Comparison of ENCODE assay signal across 8 cellular contexts in genomic region chr6:136551103-136551502, GRCh38. TPM values are rescaled to one million over a fixed set of nuclear protein-coding genes. Genes with fewer than 3 reads are reported as not detected.
DNase-seq lines count a peak whose midpoint lies in the region; ATAC-seq and TF ChIP-seq lines count a peak whose summit lies in the region.

No MANE protein-coding gene starts in this region.

- in situ Hi-C loops in HAP-1 (cut with MboI; ENCODE audit: low sequenced_read_pairs) = no loop called here

- no TSS peak for BruUV-seq in A673 (replicated peaks; lab: Mats Ljungman, UMichigan)

- H3K27me3 Mint-ChIP-seq in brain = peaks cover 84% of the 10 kb centered on the region

- peaks cover 15% of the 10 kb centered on the region for H3K4me1 Mint-ChIP-seq in brain

- H3K36me3 Mint-ChIP-seq in brain = no peaks in the 10 kb centered on the region

- intact Hi-C loops in A673 (cut with micrococcal nuclease; ENCODE audit: unreplicated experiment) = no loop called here
- intact Hi-C loops in mucosa of descending colon (cut with DNase I, micrococcal nuclease) = no loop called here

- H3K36me3 ChIP-seq in A673 (ENCODE audit: insufficient read depth, low read length, poor library complexity, severe bottlenecking) (no peaks in the 10 kb centered on the region), HAP-1 (replicated peaks) (no peaks in the 10 kb centered on the region), mucosa of descending colon (ENCODE audit: low read depth) (no peaks in the 10 kb centered on the region)

- peaks cover 12% of the 10 kb centered on the region for H3K4me1 ChIP-seq in A673 (ENCODE audit: insufficient read depth, low read length, poor library complexity, severe bottlenecking)
- peaks cover 12% of the 10 kb centered on the region for H3K4me1 ChIP-seq in HAP-1
- peaks cover 18% of the 10 kb centered on the region for H3K4me1 ChIP-seq in mucosa of descending colon (ENCODE audit: low read depth)

- DNase-seq in A673 (ENCODE audit: low spot score) = no peak
- no peak for DNase-seq in HAP-1 (ENCODE audit: low spot score in 2 of 2)
- no peak for DNase-seq in mucosa of descending colon
- no peak for DNase-seq in NCI-H345 treated with DMSO at 0.1 percent for 48 hours (lab: John Stamatoyannopoulos, UW; ENCODE audit: unreplicated experiment)
- no peak for DNase-seq in effector CD8-positive, alpha-beta T cell (lab: John Stamatoyannopoulos, UW)

- peak overlapping the region; percentile 73 to 81 (median 76) for H3K4me3 Mint-ChIP-seq in brain

- TF ChIP-seq CTCF in A673 (conservative IDR thresholded peaks at IDR 0.05; ENCODE audit: low read depth, low read length) (no peak), brain (conservative IDR thresholded peaks at IDR 0.05) (no peak), mucosa of descending colon (IDR thresholded peaks at IDR 0.05) (no peak)

- H3K27ac ChIP-seq in A673 (ENCODE audit: low read depth, low read length, poor library complexity, severe bottlenecking) = no peak overlapping the region

- H3K27me3 ChIP-seq in A673 (replicated peaks; ENCODE audit: insufficient read depth, low read depth, low read length, poor library complexity) (peaks cover 43% of the 10 kb centered on the region), HAP-1 (ENCODE audit: low read depth) (no peaks in the 10 kb centered on the region)

- CTCF ChIA-PET in A673 (lab: Charles Lee) = no interaction called here

- no peak for ATAC-seq in mucosa of descending colon
- no peak for ATAC-seq in HG03039 (IDR thresholded peaks at IDR 0.05; ENCODE audit: unreplicated experiment)
- ATAC-seq in HG03354 (IDR thresholded peaks at IDR 0.05; ENCODE audit: poor library complexity, severe bottlenecking, unreplicated experiment) = no peak

- H3K9me3 ChIP-seq in A673 (ENCODE audit: low read depth, low read length, poor library complexity, severe bottlenecking) (no peaks in the 10 kb centered on the region), HAP-1 (no peaks in the 10 kb centered on the region), mucosa of descending colon (no peaks in the 10 kb centered on the region)

- POLR2A ChIA-PET in A673 (lab: Charles Lee; ENCODE audit: low non-redundant PET) = no interaction called here

- peak overlapping the region; percentile 56 for H3K4me3 ChIP-seq in A673 (ENCODE audit: low read depth, low read length, poor library complexity, severe bottlenecking)
- H3K4me3 ChIP-seq in HAP-1 = peak overlapping the region; percentile 65
- peak overlapping the region; percentile 66 for H3K4me3 ChIP-seq in mucosa of descending colon

- H3K9me3 Mint-ChIP-seq in brain = peaks cover 0 to 5% (median 0%) of the 10 kb centered on the region in 5 experiments

- H3K27ac Mint-ChIP-seq in brain = peak overlapping the region in 1 of 5 experiments; percentile 31

RNA-seq across cellular contexts. Expression of gene MAP7, which starts 0.9 kb away (rescaled TPM):
- total RNA-seq in A673 (2021) (0.09 TPM in 1 of 2 replicates, not detected in the other), mucosa of descending colon (10 to 100 TPM; 28.4 to 80.5 (median 68.6) TPM)
- polyA plus RNA-seq in brain (ENCODE audit: insufficient read depth, low read depth, low replicate concordance) = 40.4 TPM

Comparison
In these comparisons a context has a peak if more than half of its experiments do, and no peak if none do; other contexts are left out.
1. RNA of gene MAP7, which starts 0.9 kb away (total RNA-seq): 28.4 to 80.5 TPM in mucosa of descending colon; 0.09 TPM in A673; every median in the first group is over 10 times any median in the second.
2. Peak in every context shown above with its lines, with median percentiles within 50 percentile points of each other: H3K4me3 ChIP-seq.